8 cellular contexts compared by ENCODE assay signal in genomic region chr4:160362478-160362877, GRCh38.
"Had no signal": no experiment of that assay in that cellular context is flagged by ENCODE, and none has a peak within 500 bp of the region (broad histone marks: within the 10 kb centered on the region; RNA-seq: fewer than 3 reads in every experiment).

No MANE protein-coding gene starts in this region.

- H3K4me2 ChIP-seq: GM23338, KMS-11 had no signal

- FAIRE-seq: HepG2 had no signal

- H3K4me1 ChIP-seq: HAP-1 had no signal

- H3K9ac ChIP-seq: KMS-11 had no signal

- H3K9me3 ChIP-seq: HAP-1 had no signal

- DNase-seq: H7, KBM-7 had no signal

- H2AFZ ChIP-seq: GM23338 had no signal

- H3K27ac ChIP-seq: HL-60, KMS-11 had no signal

- H3K36me3 ChIP-seq: HAP-1 had no signal

- ATAC-seq: GM23338, HCT116, HepG2 had no signal

- H3K4me3 ChIP-seq: GM23338, HAP-1 had no signal
